ENCODE assay signal across 22 cellular contexts in genomic region chr6:10999994-11000393, GRCh38. TPM values are rescaled to one million over a fixed set of nuclear protein-coding genes. Genes with fewer than 3 reads are reported as not detected.
DNase-seq lines count a peak whose midpoint lies in the region; ATAC-seq and TF ChIP-seq lines count a peak whose summit lies in the region.
"Had no signal": no experiment of that assay in that cellular context is flagged by ENCODE, and none has a peak within 500 bp of the region (broad histone marks: within the 10 kb centered on the region; RNA-seq: fewer than 3 reads in every experiment).

No MANE protein-coding gene starts in this region.

- peaks cover 6% of the 10 kb centered on the region; the same call in 1 of the 2 replicates for H3K9me1 ChIP-seq in IMR-90 (ENCODE audit: insufficient read depth, low read length)

- H3K9me3 ChIP-seq in AG04450 (ENCODE audit: control insufficient read depth, insufficient read depth, low read length) (no peaks in the 10 kb centered on the region), IMR-90 (ENCODE audit: control insufficient read depth, insufficient read depth, low read length) (no peaks in the 10 kb centered on the region)
- H3K9me3 ChIP-seq: A549, tibial nerve had no signal

- H3K27me3 ChIP-seq in AG04450 (ENCODE audit: control insufficient read depth, insufficient read depth, low read length) (no peaks in the 10 kb centered on the region), IMR-90 (ENCODE audit: control insufficient read depth, insufficient read depth, low read length) (no peaks in the 10 kb centered on the region)
- H3K27me3 ChIP-seq: tibial nerve had no signal

- CTCF ChIA-PET in AG04450 (lab: Charles Lee) (interaction anchor here (0.7 to 1.3 kb wide), 2 partner anchors 45 to 868 kb away, joined by 3 to 4 read pairs; no protein-coding TSS in a partner anchor), IMR-90 (lab: Yijun Ruan, JAX) (no interaction called here)

- no peak for TF ChIP-seq POLR2A in IMR-90 (IDR thresholded peaks at IDR 0.05; ENCODE audit: low read depth, low read length)

- peak overlapping the region; percentile 52; the same call in 1 of the 2 replicates for H3K14ac ChIP-seq in IMR-90 (replicated peaks; ENCODE audit: low read depth, low read length)

- no peaks in the 10 kb centered on the region for H4K20me1 ChIP-seq in IMR-90 (ENCODE audit: insufficient read depth, low read length)

- no CpG with 5 or more reads among the region's 2 CpGs for WGBS in IMR-90 (ENCODE audit: extremely low coverage in 2 of 2, insufficient read length in 1 of 2), 2 experiments

- ATAC-seq in IMR-90 (ENCODE audit: low read depth) = peak; percentile 92
- ATAC-seq: A549; activated CD8-positive, alpha-beta T cell treated with anti-CD3 and anti-CD28 coated beads, Interleukin-2, amount 10 ng/mL, durations not matched to agents 7 days and 5 days; activated T-cell treated with anti-CD3 and anti-CD28 coated beads, Interleukin-2, amount 50 U/mL, for 72 hours; HepG2; natural killer cell; stimulated activated effector memory CD8-positive, alpha-beta T cell treated with anti-CD3 and anti-CD28 coated beads, Interleukin-12 subunit alpha, Interleukin-12 subunit beta, amount 100 ng/mL, for 72 hours; WTC11 had no signal

- H4K8ac ChIP-seq in IMR-90 (ENCODE audit: low read depth in 2 of 2, low read length in 2 of 2) = no peak overlapping the region

- H4K91ac ChIP-seq in IMR-90 (ENCODE audit: insufficient read depth, low read depth, low read length) = peak overlapping the region; percentile 5; the same call in 1 of the 2 replicates

- no peak overlapping the region; the same call in 1 of the 2 replicates for H3K23ac ChIP-seq in IMR-90 (ENCODE audit: low read depth, low read length)

- H3K18ac ChIP-seq in IMR-90 (ENCODE audit: low read depth, low read length) = peak overlapping the region; percentile 19; the same call in 1 of the 2 replicates

- DNase-seq in AG04450 (ENCODE audit: low read depth, low spot score) (peak; percentile 42), IMR-90 (peak; percentile 90), dedifferentiated amniotic fluid mesenchymal stem cell (ENCODE audit: extremely low spot score) (peak; percentile 35), kidney glomerular epithelial cell (lab: John Stamatoyannopoulos, UW) (peak; percentile 13), DMS53 (lab: John Stamatoyannopoulos, UW) (no peak), DMS114 treated with DMSO at 0.1 percent for 48 hours (lab: John Stamatoyannopoulos, UW; ENCODE audit: unreplicated experiment) (no peak), NCI-H82 (lab: John Stamatoyannopoulos, UW) (no peak)
- no peak for DNase-seq in stimulated activated CD4-positive, alpha-beta T cell treated with anti-CD3 and anti-CD28 coated beads, Interleukin-15, amount 100 ng/mL, for 24 hours
- DNase-seq: activated CD8-positive, alpha-beta T cell treated with anti-CD3 and anti-CD28 coated beads, Interleukin-2, amount 10 ng/mL, durations not matched to agents 7 days and 5 days; activated naive CD8-positive, alpha-beta T cell treated with anti-CD3 and anti-CD28 coated beads, Interleukin-2, amount 10 ng/mL, durations not matched to agents 7 days and 5 days; activated T-cell treated with anti-CD3 and anti-CD28 coated beads, Interleukin-2, amount 50 U/mL, for 72 hours; CD4-positive, alpha-beta memory T cell; mammary epithelial cell; natural killer cell; NCI-H1930 had no signal

- H3K4ac ChIP-seq in IMR-90 (ENCODE audit: low read depth, low read length) = peak overlapping the region; percentile 6; the same call in 1 of the 2 replicates

- H3K4me2 ChIP-seq in IMR-90 (ENCODE audit: low read depth, low read length) = no peak overlapping the region
- H3K4me2 ChIP-seq: A549 had no signal

- H2AK5ac ChIP-seq in IMR-90 (ENCODE audit: low read depth, low read length) = no peak overlapping the region

- H2BK5ac ChIP-seq in IMR-90 (ENCODE audit: low read depth, low read length, poor library complexity, severe bottlenecking) = peak overlapping the region; percentile 17

- dilution Hi-C loops in IMR-90 (cut with HindIII; ENCODE audit: low sequenced_read_pairs, unreplicated experiment) = no loop called here

- no peaks in the 10 kb centered on the region for H3K36me3 ChIP-seq in IMR-90 (ENCODE audit: control insufficient read depth, insufficient read depth, low read length)
- H3K36me3 ChIP-seq: tibial nerve had no signal

- H2BK20ac ChIP-seq in IMR-90 (ENCODE audit: low read depth, low read length) = 0 out of 2 replicates have a peak overlapping the region, but pooled peaks have one; percentile 69

- no peak for TF ChIP-seq CTCF in AG04450 (IDR thresholded peaks at IDR 0.05; ENCODE audit: low read depth, low read length)
- no peak for TF ChIP-seq CTCF in IMR-90 (conservative IDR thresholded peaks at IDR 0.05; ENCODE audit: low read depth, low read length)

- H2BK15ac ChIP-seq in IMR-90 (ENCODE audit: low read depth, low read length) = 0 out of 3 replicates have a peak overlapping the region, but pooled peaks have one; percentile 53

- BruUV-seq in IMR-90 (replicated peaks; lab: Mats Ljungman, UMichigan) = no TSS peak

- intact Hi-C loops in IMR-90 (cut with micrococcal nuclease) = loop anchor here (5.0 kb wide), 1 partner anchor 38 kb away; no protein-coding TSS in a partner anchor

- no peak for TF ChIP-seq RAD21 in IMR-90 (IDR thresholded peaks at IDR 0.05; ENCODE audit: low read length)

- no peaks in the 10 kb centered on the region for H3K79me1 ChIP-seq in IMR-90 (ENCODE audit: low read depth in 1 of 2, low read length in 2 of 2)

- no peak overlapping the region for H2AFZ ChIP-seq in IMR-90 (replicated peaks; ENCODE audit: low read length, poor library complexity)

- no peak overlapping the region for H3K9ac ChIP-seq in IMR-90 (ENCODE audit: low read depth, low read length)

- no peaks in the 10 kb centered on the region; the same call in 1 of the 2 replicates for H3K4me1 ChIP-seq in IMR-90 (ENCODE audit: control insufficient read depth, insufficient read depth, low read length)
- H3K4me1 ChIP-seq: A549 had no signal

- H4K5ac ChIP-seq in IMR-90 (ENCODE audit: low read depth, low read length) = no peak overlapping the region

- peak overlapping the region; percentile 74; the same call in 1 of the 2 replicates for H2BK120ac ChIP-seq in IMR-90 (ENCODE audit: low read depth, low read length)

- H2AK9ac ChIP-seq in IMR-90 (replicated peaks; ENCODE audit: low read depth, low read length, poor library complexity) = no peak overlapping the region

- in situ Hi-C loops in IMR-90 (cut with MboI; ENCODE audit: low sequenced_read_pairs) = no loop called here

- POLR2A ChIA-PET in AG04450 (lab: Yijun Ruan, JAX) (no interaction called here), IMR-90 (lab: Charles Lee; ENCODE audit: unreplicated experiment) (no interaction called here)

- no peak overlapping the region for H3K56ac ChIP-seq in IMR-90 (ENCODE audit: extremely low read depth, insufficient read depth, low read length)

- H3K27ac ChIP-seq in AG04450 (ENCODE audit: low read depth, low read length) (no peak overlapping the region), IMR-90 (ENCODE audit: insufficient read depth, low read length) (no peak overlapping the region)
- H3K27ac ChIP-seq: A549, RWPE1, tibial nerve had no signal

- H3K4me3 ChIP-seq in AG04450 (ENCODE audit: low read depth, low read length) = no peak overlapping the region
- no peak overlapping the region for H3K4me3 ChIP-seq in IMR-90 (ENCODE audit: insufficient read depth, low read depth, low read length)
- H3K4me3 ChIP-seq: A549, tibial nerve had no signal

TF ChIP-seq in IMR-90, 13 proteins besides CTCF, POLR2A, EP300 and RAD21:
- TF ChIP-seq SMC3 (IDR thresholded peaks at IDR 0.05; ENCODE audit: low read depth, low read length) (no peak), BHLHE40 (IDR thresholded peaks at IDR 0.05; ENCODE audit: low read depth, low read length) (no peak), CHD1 (IDR thresholded peaks at IDR 0.05; ENCODE audit: low read depth, low read length) (no peak), MAFK (IDR thresholded peaks at IDR 0.05; ENCODE audit: low read depth, low read length) (no peak)
TF ChIP-seq in IMR-90: peak in this region for 0.

RNA-seq across cellular contexts. Expression of gene ELOVL2, which starts 44.1 kb away (rescaled TPM):
- polyA plus RNA-seq in AG04450 (2011; rRNA removed) = 2.4 and 2.9 TPM in 2 replicates
- 1.3 and 1.6 TPM in 2 replicates for polyA minus RNA-seq in AG04450 (2011; rRNA and poly(A)+ RNA removed)
- total RNA-seq in IMR-90 (2012; rRNA removed) = 7.9 and 10.6 TPM in 2 replicates
- 5.2 and 6.3 TPM in 2 replicates for polyA plus RNA-seq in IMR-90 (2012; rRNA removed)
- 1.6 and 1.7 TPM in 2 replicates for polyA plus RNA-seq in IMR-90 (2012; cell fraction: cytosol; rRNA removed)
- polyA plus RNA-seq in IMR-90 (2012; cell fraction: nucleus; rRNA removed; ENCODE audit: low replicate concordance) = 1.0 and 9.0 TPM in 2 replicates
- total RNA-seq: activated CD8-positive, alpha-beta T cell treated with anti-CD3 and anti-CD28 coated beads, Interleukin-2, amount 10 ng/mL, durations not matched to agents 7 days and 5 days; activated naive CD8-positive, alpha-beta T cell treated with anti-CD3 and anti-CD28 coated beads, Interleukin-2, amount 10 ng/mL, durations not matched to agents 7 days and 5 days; CD4-positive, alpha-beta memory T cell; glomerular endothelial cell; mammary epithelial cell; natural killer cell had no signal
- polyA plus RNA-seq: CD4-positive, alpha-beta memory T cell; mammary epithelial cell had no signal

Comparison
In these comparisons a context has a peak if more than half of its experiments do, and no peak if none do; other contexts are left out.
1. DNase-seq: peak in AG04450 (single experiment), IMR-90 (single experiment), dedifferentiated amniotic fluid mesenchymal stem cell (single experiment) and kidney glomerular epithelial cell (single experiment); none in DMS53 (single experiment), DMS114 treated with DMSO at 0.1 percent for 48 hours (single experiment), NCI-H82 (single experiment) and stimulated activated CD4-positive, alpha-beta T cell treated with anti-CD3 and anti-CD28 coated beads, Interleukin-15, amount 100 ng/mL, for 24 hours (single experiment).